9 cellular contexts compared by ENCODE assay signal in genomic region chr11:101127348-101127698, GRCh38.
DNase-seq lines count a peak whose midpoint lies in the region; ATAC-seq and TF ChIP-seq lines count a peak whose summit lies in the region.
"Had no signal": no experiment of that assay in that cellular context is flagged by ENCODE, and none has a peak within 500 bp of the region (broad histone marks: within the 10 kb centered on the region; RNA-seq: fewer than 3 reads in every experiment).

No MANE protein-coding gene starts in this region.

- peak overlapping the region; percentile 53 for H2AFZ ChIP-seq in ACC112 (ENCODE audit: low read length, unreplicated experiment)

- no peak overlapping the region for H3K27ac ChIP-seq in ACC112 (ENCODE audit: low read depth, low read length)

- H3K4me3 Mint-ChIP-seq in nephron progenitor cell = peak overlapping the region; percentile 74

- no peak for TF ChIP-seq CTCF in foreskin fibroblast (IDR thresholded peaks at IDR 0.05; ENCODE audit: low read depth, low read length)
- no peak for TF ChIP-seq CTCF in nephron progenitor cell (IDR thresholded peaks at IDR 0.05)

- TF ChIP-seq RAD21 in Ishikawa (IDR thresholded peaks at IDR 0.05; ENCODE audit: low read depth) = no peak

- H3K79me2 ChIP-seq in ACC112 (ENCODE audit: control insufficient read depth, insufficient read depth, low read length, unreplicated experiment) = no peaks in the 10 kb centered on the region

- DNase-seq in foreskin fibroblast (peak in 1 of 2 donors; percentile 4), nephron progenitor cell (peak; percentile 58), kidney glomerular epithelial cell (lab: John Stamatoyannopoulos, UW) (no peak), NCI-H1048 (lab: John Stamatoyannopoulos, UW) (no peak), COLO829 (ENCODE audit: low spot score) (no peak)
- DNase-seq: erythroblast had no signal

- no peaks in the 10 kb centered on the region for H3K4me1 ChIP-seq in ACC112 (ENCODE audit: control insufficient read depth, insufficient read depth, low read length, unreplicated experiment)

- ATAC-seq in HG03342 (IDR thresholded peaks at IDR 0.05; ENCODE audit: unreplicated experiment) = no peak

- H3K4me1 Mint-ChIP-seq in nephron progenitor cell = peaks cover 9% of the 10 kb centered on the region

- H3K27ac Mint-ChIP-seq in nephron progenitor cell = no peak overlapping the region

- H3K9me3 Mint-ChIP-seq in nephron progenitor cell = no peaks in the 10 kb centered on the region

- TF ChIP-seq EP300 in Ishikawa (IDR thresholded peaks at IDR 0.05; ENCODE audit: borderline replicate concordance) = no peak

- H3K36me3 ChIP-seq in ACC112 (ENCODE audit: insufficient read depth, low read length) = no peaks in the 10 kb centered on the region

- no peaks in the 10 kb centered on the region for H3K36me3 Mint-ChIP-seq in nephron progenitor cell (ENCODE audit: low read depth)

- H3K4me3 ChIP-seq in ACC112 (ENCODE audit: low read depth, low read length) (peak overlapping the region; percentile 77), foreskin fibroblast (ENCODE audit: low read depth in 1 of 2, low read length in 2 of 2) (peak overlapping the region; percentile 43 to 53)

- H3K27me3 ChIP-seq in ACC112 (ENCODE audit: insufficient read depth, low read length) = peaks cover 98% of the 10 kb centered on the region

- peaks cover 92% of the 10 kb centered on the region for H3K27me3 Mint-ChIP-seq in nephron progenitor cell (ENCODE audit: low read depth, poor library complexity)

TF ChIP-seq in Ishikawa, 13 proteins besides CTCF, POLR2A, EP300 and RAD21:
- TF ChIP-seq USF1 (IDR thresholded peaks at IDR 0.05) (no peak), ZBTB7A (IDR thresholded peaks at IDR 0.05; ENCODE audit: low read depth) (0 out of 2 replicates have a peak, but pooled peaks have one; percentile 11)
